29 cellular contexts compared by ENCODE assay signal in genomic region chr11:372809-373715, GRCh38. TPM values are rescaled to one million over a fixed set of nuclear protein-coding genes. Genes with fewer than 3 reads are reported as not detected.
DNase-seq lines count a peak whose midpoint lies in the region; ATAC-seq, FAIRE-seq and TF ChIP-seq lines count a peak whose summit lies in the region.
"Had no signal": no experiment of that assay in that cellular context is flagged by ENCODE, and none has a peak within 500 bp of the region (broad histone marks: within the 10 kb centered on the region; RNA-seq: fewer than 3 reads in every experiment).

No MANE protein-coding gene starts in this region.

- no peak overlapping the region for H3K4me2 ChIP-seq in K562 (ENCODE audit: insufficient read depth, low read length)
- H3K4me2 ChIP-seq: PC-9 had no signal

- no peaks in the 10 kb centered on the region for H3K27me3 ChIP-seq in K562 (ENCODE audit: control insufficient read depth in 2 of 2, insufficient read depth in 2 of 2, low read length in 2 of 2)
- peaks cover 13% of the 10 kb centered on the region for H3K27me3 ChIP-seq in brain microvascular endothelial cell (replicated peaks)

- no peak for TF ChIP-seq RAD21 in K562 (CRISPR knock-in tag; conservative IDR thresholded peaks at IDR 0.05 in 1 of 2, IDR thresholded peaks at IDR 0.05 in 1 of 2)

- TF ChIP-seq POLR2A in K562 (conservative IDR thresholded peaks at IDR 0.05): no peak

- WGBS in K562 (ENCODE audit: insufficient coverage, low coverage, missing lambda C conversion rate): 91% methylated on average over 28 of the region's 41 CpGs

- H3K9ac ChIP-seq in K562 (ENCODE audit: insufficient read depth in 1 of 2, low read depth in 2 of 2, low read length in 2 of 2): no peak overlapping the region
- H3K9ac ChIP-seq in kidney (ENCODE audit: low read length in 2 of 2): no peak overlapping the region

- BruUV-seq in K562 (replicated peaks; lab: Mats Ljungman, UMichigan): no TSS peak

- ATAC-seq in K562 (no peak), HG03520 (IDR thresholded peaks at IDR 0.05; ENCODE audit: unreplicated experiment) (no peak), GM18907 (IDR thresholded peaks at IDR 0.05; ENCODE audit: unreplicated experiment) (no peak)
- ATAC-seq: GM12878, HCT116 had no signal

- peaks cover 35% of the 10 kb centered on the region; the same call in 2 of the 3 replicates for H3K36me3 ChIP-seq in K562 (ENCODE audit: control insufficient read depth, insufficient read depth, low read length)
- H3K36me3 ChIP-seq in kidney (ENCODE audit: control insufficient read depth in 1 of 2, insufficient read depth in 2 of 2, low read length in 2 of 2): no peaks in the 10 kb centered on the region
- no peaks in the 10 kb centered on the region for H3K36me3 ChIP-seq in brain microvascular endothelial cell (replicated peaks)

- CTCF ChIA-PET in K562 (lab: Yijun Ruan, JAX; ENCODE audit: low intra/inter-chr PET ratio): no interaction called here

- no peaks in the 10 kb centered on the region for H4K20me1 ChIP-seq in K562 (replicated peaks; ENCODE audit: control insufficient read depth, insufficient read depth, low read length)

- H3K4me3 ChIP-seq in K562 (no peak overlapping the region), kidney (ENCODE audit: low read length in 2 of 2) (no peak overlapping the region), brain microvascular endothelial cell (ENCODE audit: low read depth, low read length) (no peak overlapping the region)
- H3K4me3 ChIP-seq: GM12878, PC-9, SK-N-MC had no signal

- no peak for TF ChIP-seq EP300 in K562 (IDR thresholded peaks at IDR 0.05; ENCODE audit: low read length)

- intact Hi-C loops in K562 (cut with micrococcal nuclease) (no loop called here), kidney (cut with DNase I) (no loop called here)

- in situ Hi-C loops in K562 (cut with MboI) (no loop called here), brain microvascular endothelial cell (cut with HindIII; ENCODE audit: low pct_ligation_motif_present, low sequenced_read_pairs) (no loop called here)

- no peak overlapping the region for H2AFZ ChIP-seq in K562 (ENCODE audit: low read depth, low read length)
- H2AFZ ChIP-seq: PC-9 had no signal

- H3K9me3 ChIP-seq in K562 (replicated peaks; ENCODE audit: control insufficient read depth, insufficient read depth, low read depth, low read length): no peaks in the 10 kb centered on the region; the same call in none of the 2 replicates
- no peaks in the 10 kb centered on the region for H3K9me3 ChIP-seq in kidney (ENCODE audit: control insufficient read depth in 1 of 2, low read length in 2 of 2)

- FAIRE-seq in K562 (lab: Jason Lieb, UNC): no peak
- FAIRE-seq in kidney (lab: Jason Lieb, UNC): no peak
- FAIRE-seq: GM12878, H1 had no signal

- no peak for TF ChIP-seq CTCF in K562 (IDR thresholded peaks at IDR 0.05 in 2 of 3, conservative IDR thresholded peaks at IDR 0.05 in 1 of 3; ENCODE audit: insufficient read depth in 2 of 3, low read depth in 1 of 3, low read length in 3 of 3)
- no peak for TF ChIP-seq CTCF in kidney (IDR thresholded peaks at IDR 0.05; ENCODE audit: borderline replicate concordance, extremely low read depth, insufficient read depth)
- no peak for TF ChIP-seq CTCF in brain microvascular endothelial cell (IDR thresholded peaks at IDR 0.05; ENCODE audit: low read depth, low read length, missing control alignments)

- peak; percentile 10 for DNase-seq in HuH-7.5 (ENCODE audit: low spot score)
- DNase-seq in K562 (ENCODE audit: extremely low read depth in 1 of 4, low spot score in 3 of 4): no peak
- peak; percentile 66 for DNase-seq in kidney
- DNase-seq in substantia nigra (lab: John Stamatoyannopoulos, UW): no peak
- no peak for DNase-seq in pons (ENCODE audit: low spot score)
- DNase-seq in brain microvascular endothelial cell: no peak
- DNase-seq: COR-L47, EL, GDM1, Kasumi-1, MV-4-11, NCI-H1105 treated with DMSO at 0.1 percent for 48 hours, NCI-H146, NCI-H1930, NCI-H2107, NCI-H446, NCI-H524 treated with DMSO at 0.1 percent for 48 hours, PC-9, SHP77 treated with DMSO at 0.1 percent for 48 hours had no signal

- peaks cover 10% of the 10 kb centered on the region for H3K79me2 ChIP-seq in K562 (ENCODE audit: control insufficient read depth, insufficient read depth, low read length)

- POLR2A ChIA-PET in K562 (lab: Yijun Ruan, JAX): interaction anchor here (1.0 kb wide), 1 partner anchor 166 kb away, joined by 3 read pairs; the partner anchor contains the start of genes BET1L and RIC8A

- no peaks in the 10 kb centered on the region for H3K9me1 ChIP-seq in K562 (ENCODE audit: control insufficient read depth, insufficient read depth, low read length)

- H3K4me1 ChIP-seq in K562 (replicated peaks in 1 of 2; ENCODE audit: control insufficient read depth in 2 of 2, insufficient read depth in 2 of 2, low read length in 2 of 2) (peaks cover 7 to 48% of the 10 kb centered on the region in 2 experiments; a peak in 4 of 5 replicates), kidney (ENCODE audit: control insufficient read depth in 1 of 2, insufficient read depth in 1 of 2, low read depth in 1 of 2, low read length in 2 of 2) (peaks cover 0 to 6% of the 10 kb centered on the region in 2 donors)

- H3K27ac ChIP-seq in K562 (ENCODE audit: extremely low read depth, low read depth, low read length) (no peak overlapping the region), kidney (ENCODE audit: low read depth in 2 of 2, low read length in 2 of 2) (no peak overlapping the region), substantia nigra (ENCODE audit: low read depth, low read length, poor library complexity, severe bottlenecking) (peak overlapping the region; percentile 96), brain microvascular endothelial cell (no peak overlapping the region)
- H3K27ac ChIP-seq: HL-60, PC-9, SK-N-MC had no signal

RNA-seq across cellular contexts. Expression of gene B4GALNT4, which starts 3.8 kb away (rescaled TPM):
- 45.4 and 151 TPM in 2 replicates for total RNA-seq in K562 (2011; cell fraction: chromatin; rRNA removed; ENCODE audit: low replicate concordance)
- total RNA-seq in K562 (2011; cell fraction: nucleolus; rRNA removed): 117 and 141 TPM in 2 replicates
- 54.9 and 57.5 TPM in 2 replicates for total RNA-seq in K562 (2011; cell fraction: nucleoplasm; rRNA removed)
- total RNA-seq in K562 (2014; rRNA removed): 22.7 and 26.2 TPM in 2 replicates
- 2.1 and 2.5 TPM in 2 replicates for total RNA-seq in K562 (2014; rRNA removed; fragmentation: Illumina TruSeq; extraction: Trizol)
- total RNA-seq in K562 (2015; rRNA removed; fragmentation: Illumina TruSeq; extraction: Trizol): 7.6 and 9.7 TPM in 2 replicates
- 33.6 and 37.1 TPM in 2 replicates for total RNA-seq in K562 (2021)
- 14.0 and 22.7 TPM in 2 replicates for polyA plus RNA-seq in K562 (2011; rRNA removed)
- polyA plus RNA-seq in K562 (2011; cell fraction: cytosol; rRNA removed): 20.4 and 42.5 TPM in 2 replicates
- polyA plus RNA-seq in K562 (2011; cell fraction: nucleus; rRNA removed): 174 and 271 TPM in 2 replicates
- 17.2 and 19.0 TPM in 2 replicates for polyA plus RNA-seq in K562 (2012)
- polyA plus RNA-seq in K562 (2014; fragmentation: Illumina TruSeq; extraction: Trizol): 4.5 and 10.9 TPM in 2 replicates
- under 1 TPM in 1 of 2 experiments, not detected in 1; 0.20 TPM for polyA plus RNA-seq in K562 (2014; fragmentation: Nextera tagmentation; extraction: Ambion mirVana)
- 30.0 and 32.0 TPM in 2 replicates for polyA plus RNA-seq in K562 (2014; rRNA removed)
- 2.1 and 3.3 TPM in 2 replicates for polyA minus RNA-seq in K562 (2011; rRNA and poly(A)+ RNA removed)
- 8.1 and 9.7 TPM in 2 replicates for polyA minus RNA-seq in K562 (2011; cell fraction: cytosol; rRNA and poly(A)+ RNA removed)
- polyA minus RNA-seq in K562 (2011; cell fraction: nucleus; rRNA and poly(A)+ RNA removed): 23.6 and 27.2 TPM in 2 replicates
- total RNA-seq in kidney: 1.4 TPM
- polyA plus RNA-seq in kidney (ENCODE audit: insufficient read depth, low read depth, low replicate concordance): 0.82 TPM
- total RNA-seq: RPMI7951 had no signal
- polyA plus RNA-seq: CD4-positive, alpha-beta memory T cell had no signal

RNA-seq across cellular contexts. Expression of gene PKP3, which starts 20.9 kb away (rescaled TPM):
- 29.8 and 101 TPM in 2 replicates for total RNA-seq in K562 (2011; cell fraction: chromatin; rRNA removed; ENCODE audit: low replicate concordance)
- 77.2 and 90.9 TPM in 2 replicates for total RNA-seq in K562 (2011; cell fraction: nucleolus; rRNA removed)
- 38.5 and 42.2 TPM in 2 replicates for total RNA-seq in K562 (2011; cell fraction: nucleoplasm; rRNA removed)
- total RNA-seq in K562 (2014; rRNA removed) (99.7 and 122 TPM in 2 replicates), K562 (2014; rRNA removed; fragmentation: Illumina TruSeq; extraction: Trizol) (11.2 and 14.9 TPM in 2 replicates), K562 (2015; rRNA removed; fragmentation: Illumina TruSeq; extraction: Trizol) (30.7 and 36.6 TPM in 2 replicates), K562 (2021) (102 and 110 TPM in 2 replicates), kidney (3.6 TPM)
- polyA plus RNA-seq in K562 (2011; rRNA removed) (45.4 and 47.8 TPM in 2 replicates), K562 (2014; fragmentation: Illumina TruSeq; extraction: Trizol) (26.9 and 39.7 TPM in 2 replicates), K562 (2014; fragmentation: Nextera tagmentation; extraction: Ambion mirVana) (under 1 TPM; 0.11 to 0.45 TPM), K562 (2014; rRNA removed) (73.9 and 78.9 TPM in 2 replicates), kidney (ENCODE audit: insufficient read depth, low read depth, low replicate concordance) (1.9 TPM)
- 40.1 and 126 TPM in 2 replicates for polyA plus RNA-seq in K562 (2011; cell fraction: cytosol; rRNA removed)
- polyA plus RNA-seq in K562 (2011; cell fraction: nucleus; rRNA removed): 77.2 and 108 TPM in 2 replicates
- polyA plus RNA-seq in K562 (2012): 49.0 and 59.2 TPM in 2 replicates
- polyA minus RNA-seq in K562 (2011; rRNA and poly(A)+ RNA removed): 8.3 and 21.7 TPM in 2 replicates
- 71.3 and 72.2 TPM in 2 replicates for polyA minus RNA-seq in K562 (2011; cell fraction: cytosol; rRNA and poly(A)+ RNA removed)
- polyA minus RNA-seq in K562 (2011; cell fraction: nucleus; rRNA and poly(A)+ RNA removed): 28.1 and 30.5 TPM in 2 replicates
- total RNA-seq: A673; CD4-positive, alpha-beta memory T cell had no signal

RNA-seq across cellular contexts. Expression of gene SIGIRR, which starts 41.7 kb away (rescaled TPM):
- total RNA-seq in K562 (2011; cell fraction: chromatin; rRNA removed; ENCODE audit: low replicate concordance): 8.7 and 27.6 TPM in 2 replicates
- 50.7 and 50.9 TPM in 2 replicates for total RNA-seq in K562 (2011; cell fraction: nucleolus; rRNA removed)
- 15.8 and 24.1 TPM in 2 replicates for total RNA-seq in K562 (2011; cell fraction: nucleoplasm; rRNA removed)
- total RNA-seq in K562 (2014; rRNA removed) (109 and 114 TPM in 2 replicates), K562 (2014; rRNA removed; fragmentation: Illumina TruSeq; extraction: Trizol) (6.0 and 7.2 TPM in 2 replicates), K562 (2015; rRNA removed; fragmentation: Illumina TruSeq; extraction: Trizol) (50.6 and 51.6 TPM in 2 replicates), K562 (2021) (83.1 and 93.8 TPM in 2 replicates), kidney (89.1 TPM)
- polyA plus RNA-seq in K562 (2011; rRNA removed) (22.5 and 25.0 TPM in 2 replicates), K562 (2014; fragmentation: Illumina TruSeq; extraction: Trizol) (14.8 and 46.2 TPM in 2 replicates), K562 (2014; fragmentation: Nextera tagmentation; extraction: Ambion mirVana) (10 to 100 TPM in 1 of 2 experiments, 1 to 10 TPM in 1; 6.3 to 13.3 TPM), K562 (2014; rRNA removed) (92.4 and 133 TPM in 2 replicates), kidney (ENCODE audit: insufficient read depth, low read depth, low replicate concordance) (181 TPM)
- polyA plus RNA-seq in K562 (2011; cell fraction: cytosol; rRNA removed): 41.4 and 135 TPM in 2 replicates
- polyA plus RNA-seq in K562 (2011; cell fraction: nucleus; rRNA removed): 81.1 and 118 TPM in 2 replicates
- 55.3 and 81.1 TPM in 2 replicates for polyA plus RNA-seq in K562 (2012)
- 1.1 and 2.3 TPM in 2 replicates for polyA minus RNA-seq in K562 (2011; rRNA and poly(A)+ RNA removed)
- polyA minus RNA-seq in K562 (2011; cell fraction: cytosol; rRNA and poly(A)+ RNA removed): 12.4 and 13.7 TPM in 2 replicates
- 11.0 and 11.7 TPM in 2 replicates for polyA minus RNA-seq in K562 (2011; cell fraction: nucleus; rRNA and poly(A)+ RNA removed)

RNA-seq across cellular contexts. Expression of gene IFITM3, which starts 52.4 kb away (rescaled TPM):
- total RNA-seq in K562 (2011; cell fraction: chromatin; rRNA removed; ENCODE audit: low replicate concordance): 6.0 and 26.3 TPM in 2 replicates
- 38.8 and 53.5 TPM in 2 replicates for total RNA-seq in K562 (2011; cell fraction: nucleolus; rRNA removed)
- total RNA-seq in K562 (2011; cell fraction: nucleoplasm; rRNA removed): 31.1 and 36.4 TPM in 2 replicates
- total RNA-seq in K562 (2014; rRNA removed): 49.6 and 70.6 TPM in 2 replicates
- 41.0 and 51.5 TPM in 2 replicates for total RNA-seq in K562 (2014; rRNA removed; fragmentation: Illumina TruSeq; extraction: Trizol)
- 155 and 161 TPM in 2 replicates for total RNA-seq in K562 (2015; rRNA removed; fragmentation: Illumina TruSeq; extraction: Trizol)
- 163 and 164 TPM in 2 replicates for total RNA-seq in K562 (2021)
- polyA plus RNA-seq in K562 (2011; rRNA removed): 22.7 and 77.6 TPM in 2 replicates
- 128 TPM in 2 replicates for polyA plus RNA-seq in K562 (2011; cell fraction: cytosol; rRNA removed)
- polyA plus RNA-seq in K562 (2011; cell fraction: nucleus; rRNA removed): 28.0 and 34.2 TPM in 2 replicates
- polyA plus RNA-seq in K562 (2012): 478 and 481 TPM in 2 replicates
- polyA plus RNA-seq in K562 (2014; fragmentation: Illumina TruSeq; extraction: Trizol): 242 and 297 TPM in 2 replicates
- polyA plus RNA-seq in K562 (2014; fragmentation: Nextera tagmentation; extraction: Ambion mirVana): 100 to 1,000 TPM; 452 to 461 TPM
- 77.7 and 150 TPM in 2 replicates for polyA plus RNA-seq in K562 (2014; rRNA removed)
- polyA minus RNA-seq in K562 (2011; rRNA and poly(A)+ RNA removed): 19.8 and 26.3 TPM in 2 replicates
- 49.6 and 95.7 TPM in 2 replicates for polyA minus RNA-seq in K562 (2011; cell fraction: cytosol; rRNA and poly(A)+ RNA removed)
- polyA minus RNA-seq in K562 (2011; cell fraction: nucleus; rRNA and poly(A)+ RNA removed): 6.9 and 19.4 TPM in 2 replicates
- 1,286 TPM for total RNA-seq in kidney
- 1,281 TPM for polyA plus RNA-seq in kidney (ENCODE audit: insufficient read depth, low read depth, low replicate concordance)

RNA-seq across cellular contexts. Expression of gene IFITM1, which starts 59.2 kb away (rescaled TPM):
- 394 and 929 TPM in 2 replicates for total RNA-seq in K562 (2011; cell fraction: chromatin; rRNA removed; ENCODE audit: low replicate concordance)
- total RNA-seq in K562 (2011; cell fraction: nucleolus; rRNA removed): 1,445 and 1,483 TPM in 2 replicates
- total RNA-seq in K562 (2011; cell fraction: nucleoplasm; rRNA removed): 1,061 and 1,262 TPM in 2 replicates
- total RNA-seq in K562 (2014; rRNA removed) (793 and 818 TPM in 2 replicates), K562 (2014; rRNA removed; fragmentation: Illumina TruSeq; extraction: Trizol) (572 and 787 TPM in 2 replicates), K562 (2015; rRNA removed; fragmentation: Illumina TruSeq; extraction: Trizol) (979 and 985 TPM in 2 replicates), K562 (2021) (691 and 717 TPM in 2 replicates), kidney (440 TPM)
- polyA plus RNA-seq in K562 (2011; rRNA removed) (900 and 1,311 TPM in 2 replicates), K562 (2014; fragmentation: Illumina TruSeq; extraction: Trizol) (1,966 and 1,984 TPM in 2 replicates), K562 (2014; fragmentation: Nextera tagmentation; extraction: Ambion mirVana) (1,000 to 10,000 TPM; 4,252 to 5,579 TPM), K562 (2014; rRNA removed) (974 and 999 TPM in 2 replicates), kidney (ENCODE audit: insufficient read depth, low read depth, low replicate concordance) (248 TPM)
- polyA plus RNA-seq in K562 (2011; cell fraction: cytosol; rRNA removed): 2,724 and 2,737 TPM in 2 replicates
- 780 and 1,049 TPM in 2 replicates for polyA plus RNA-seq in K562 (2011; cell fraction: nucleus; rRNA removed)
- 1,084 and 1,212 TPM in 2 replicates for polyA plus RNA-seq in K562 (2012)
- 752 and 801 TPM in 2 replicates for polyA minus RNA-seq in K562 (2011; rRNA and poly(A)+ RNA removed)
- polyA minus RNA-seq in K562 (2011; cell fraction: cytosol; rRNA and poly(A)+ RNA removed): 577 and 662 TPM in 2 replicates
- polyA minus RNA-seq in K562 (2011; cell fraction: nucleus; rRNA and poly(A)+ RNA removed): 139 and 266 TPM in 2 replicates

Comparison
In these comparisons a context has a peak if more than half of its experiments do, and no peak if none do; other contexts are left out.
1. DNase-seq: peak in HuH-7.5 (single experiment) and kidney (single experiment); none in K562 (0 of 4), substantia nigra (0 of 49), pons (single experiment) and brain microvascular endothelial cell (single experiment).